8 cellular contexts compared by ENCODE assay signal in genomic region chrX:48918303-48918643, GRCh38. TPM values are rescaled to one million over a fixed set of nuclear protein-coding genes. Genes with fewer than 3 reads are reported as not detected.
DNase-seq lines count a peak whose midpoint lies in the region; ATAC-seq and TF ChIP-seq lines count a peak whose summit lies in the region.

No MANE protein-coding gene starts in this region.

- no peak for TF ChIP-seq CTCF in stomach (IDR thresholded peaks at IDR 0.05)

- peaks cover 29% of the 10 kb centered on the region for H3K36me3 ChIP-seq in iPS-18a (ENCODE audit: control insufficient read depth, low read depth, low read length)
- peaks cover 0 to 44% (median 43%) of the 10 kb centered on the region in 4 donors for H3K36me3 ChIP-seq in stomach

- H3K27ac Mint-ChIP-seq in activated CD8-positive, alpha-beta T cell treated with anti-CD3 and anti-CD28 coated beads, Interleukin-2, amount 10 ng/mL, durations not matched to agents 7 days and 5 days, result peak overlapping the region; percentile 89

- peaks cover 61% of the 10 kb centered on the region for H3K4me1 Mint-ChIP-seq in activated CD8-positive, alpha-beta T cell treated with anti-CD3 and anti-CD28 coated beads, Interleukin-2, amount 10 ng/mL, durations not matched to agents 7 days and 5 days (ENCODE audit: low read depth)

- H3K27ac ChIP-seq in iPS-18a (ENCODE audit: low read length) (no peak overlapping the region), stomach (peak overlapping the region; percentile 74 to 90 (median 87))

- no peaks in the 10 kb centered on the region for H3K9me3 Mint-ChIP-seq in activated CD8-positive, alpha-beta T cell treated with anti-CD3 and anti-CD28 coated beads, Interleukin-2, amount 10 ng/mL, durations not matched to agents 7 days and 5 days (ENCODE audit: insufficient read depth)

- POLR2A ChIA-PET in activated CD8-positive, alpha-beta T cell treated with anti-CD3 and anti-CD28 coated beads, Interleukin-2, amount 10 ng/mL, durations not matched to agents 7 days and 5 days (lab: Charles Lee), result interaction anchor here (5.2 kb wide), 1 partner anchor 20 kb away, joined by 126 read pairs; no protein-coding TSS in a partner anchor

- H3K9me3 ChIP-seq in iPS-18a (ENCODE audit: control insufficient read depth, low read depth, low read length) (no peaks in the 10 kb centered on the region), stomach (no peaks in the 10 kb centered on the region)

- no peak for TF ChIP-seq POLR2A in stomach (IDR thresholded peaks at IDR 0.05)

- no peak for ATAC-seq in activated CD8-positive, alpha-beta T cell treated with anti-CD3 and anti-CD28 coated beads, Interleukin-2, amount 10 ng/mL, durations not matched to agents 7 days and 5 days
- ATAC-seq in HG03439 (IDR thresholded peaks at IDR 0.05; ENCODE audit: unreplicated experiment), result no peak

- peak overlapping the region; percentile 90 for H3K4me3 Mint-ChIP-seq in activated CD8-positive, alpha-beta T cell treated with anti-CD3 and anti-CD28 coated beads, Interleukin-2, amount 10 ng/mL, durations not matched to agents 7 days and 5 days

- H3K27me3 ChIP-seq in iPS-18a (ENCODE audit: control insufficient read depth, insufficient read depth, low read length) (no peaks in the 10 kb centered on the region), stomach (no peaks in the 10 kb centered on the region)

- DNase-seq in NCI-H146 (lab: John Stamatoyannopoulos, UW) (peak; percentile 24), NCI-H146 treated with DMSO at 0.1 percent for 48 hours (lab: John Stamatoyannopoulos, UW; ENCODE audit: unreplicated experiment) (no peak), stomach (no peak), NK-92 (lab: John Stamatoyannopoulos, UW; ENCODE audit: unreplicated experiment) (no peak)
- DNase-seq in activated CD8-positive, alpha-beta T cell treated with anti-CD3 and anti-CD28 coated beads, Interleukin-2, amount 10 ng/mL, durations not matched to agents 7 days and 5 days, result no peak
- no peak for DNase-seq in NK-92 treated with Interleukin-12 subunit alpha and Interleukin-12 subunit beta, amount 100 ng/mL, for 24 hours (lab: John Stamatoyannopoulos, UW)

- peak overlapping the region; percentile 57 for H3K9ac ChIP-seq in iPS-18a (ENCODE audit: low read length)

- H3K4me1 ChIP-seq in iPS-18a (ENCODE audit: control insufficient read depth, low read depth, low read length), result peaks cover 11% of the 10 kb centered on the region
- H3K4me1 ChIP-seq in stomach, result peaks cover 0 to 28% (median 15%) of the 10 kb centered on the region in 4 donors

- H3K27me3 Mint-ChIP-seq in activated CD8-positive, alpha-beta T cell treated with anti-CD3 and anti-CD28 coated beads, Interleukin-2, amount 10 ng/mL, durations not matched to agents 7 days and 5 days (ENCODE audit: low read depth), result no peaks in the 10 kb centered on the region

- 6 to 46% (median 16%) methylated on average over 5 to 23 of the region's 23 CpGs for WGBS in stomach, 5 donors

- TF ChIP-seq EP300 in stomach (IDR thresholded peaks at IDR 0.05), result no peak

- CTCF ChIA-PET in activated CD8-positive, alpha-beta T cell treated with anti-CD3 and anti-CD28 coated beads, Interleukin-2, amount 10 ng/mL, durations not matched to agents 7 days and 5 days (lab: Charles Lee), result no interaction called here

- intact Hi-C loops in stomach (cut with DNase I; ENCODE audit: low total_unique reads), result no loop called here

- H3K36me3 Mint-ChIP-seq in activated CD8-positive, alpha-beta T cell treated with anti-CD3 and anti-CD28 coated beads, Interleukin-2, amount 10 ng/mL, durations not matched to agents 7 days and 5 days (ENCODE audit: low read depth), result peaks cover 47% of the 10 kb centered on the region

- H3K4me3 ChIP-seq in iPS-18a (ENCODE audit: low read length) (peak overlapping the region; percentile 90), stomach (peak overlapping the region; percentile 56 to 71 (median 58))

RNA-seq across cellular contexts. Expression of gene PIM2, which starts 0.6 kb away (rescaled TPM):
- total RNA-seq in activated CD8-positive, alpha-beta T cell treated with anti-CD3 and anti-CD28 coated beads, Interleukin-2, amount 10 ng/mL, durations not matched to agents 7 days and 5 days, result 10 to 100 TPM; 51.3 to 53.6 TPM
- 10 to 100 TPM in 2 of 5 donors, 1 to 10 TPM in 3; 1.2 to 33.2 (median 9.6) TPM for total RNA-seq in stomach
- 10 to 100 TPM in 2 of 3 donors, 1 to 10 TPM in 1; 7.3 to 12.7 (median 10.3) TPM for polyA plus RNA-seq in stomach

RNA-seq across cellular contexts. Expression of gene SLC35A2, which starts 6.8 kb away (rescaled TPM):
- 10 to 100 TPM; 14.8 to 15.3 TPM for total RNA-seq in activated CD8-positive, alpha-beta T cell treated with anti-CD3 and anti-CD28 coated beads, Interleukin-2, amount 10 ng/mL, durations not matched to agents 7 days and 5 days
- 10 to 100 TPM in 3 of 5 donors, 1 to 10 TPM in 1, not detected in 1; 4.3 to 25.4 (median 14.5) TPM for total RNA-seq in stomach
- 10 to 100 TPM in 1 of 3 donors, 1 to 10 TPM in 2; 6.9 to 12.3 (median 10.0) TPM for polyA plus RNA-seq in stomach

RNA-seq across cellular contexts. Expression of gene PQBP1, which starts 20.5 kb away (rescaled TPM):
- 10 to 100 TPM; 63.9 to 70.8 TPM for total RNA-seq in activated CD8-positive, alpha-beta T cell treated with anti-CD3 and anti-CD28 coated beads, Interleukin-2, amount 10 ng/mL, durations not matched to agents 7 days and 5 days
- total RNA-seq in stomach, result 100 to 1,000 TPM in 1 of 5 donors, 10 to 100 TPM in 3, 1 to 10 TPM in 1; 4.7 to 148 (median 58.9) TPM
- polyA plus RNA-seq in stomach, result 100 to 1,000 TPM; 106 to 133 (median 118) TPM

RNA-seq across cellular contexts. Expression of gene TIMM17B, which starts 20.7 kb away (rescaled TPM):
- 10 to 100 TPM; 41.6 to 44.1 TPM for total RNA-seq in activated CD8-positive, alpha-beta T cell treated with anti-CD3 and anti-CD28 coated beads, Interleukin-2, amount 10 ng/mL, durations not matched to agents 7 days and 5 days
- total RNA-seq in stomach, result 10 to 100 TPM in 3 of 5 donors, 1 to 10 TPM in 2; 2.9 to 24.1 (median 14.3) TPM
- 10 to 100 TPM; 43.4 to 77.2 (median 50.8) TPM for polyA plus RNA-seq in stomach

RNA-seq across cellular contexts. Expression of gene OTUD5, which starts 39.1 kb away (rescaled TPM):
- total RNA-seq in activated CD8-positive, alpha-beta T cell treated with anti-CD3 and anti-CD28 coated beads, Interleukin-2, amount 10 ng/mL, durations not matched to agents 7 days and 5 days, result 10 to 100 TPM; 40.0 to 41.7 TPM
- 100 to 1,000 TPM in 1 of 5 donors, 10 to 100 TPM in 4; 16.1 to 163 (median 18.1) TPM for total RNA-seq in stomach
- 10 to 100 TPM; 23.0 to 26.4 (median 25.5) TPM for polyA plus RNA-seq in stomach
